In genomic region chrX:135522132-135522530, GRCh38 we compare ENCODE assay signal across 8 cellular contexts. TPM values are rescaled to one million over a fixed set of nuclear protein-coding genes. Genes with fewer than 3 reads are reported as not detected.
A peak's percentile ranks its signal among the peaks of the same experiment; 100 is the strongest.
DNase-seq lines count a peak whose midpoint lies in the region; ATAC-seq and TF ChIP-seq lines count a peak whose summit lies in the region.

No MANE protein-coding gene starts in this region.

- TF ChIP-seq CTCF in kidney epithelial cell (IDR thresholded peaks at IDR 0.05; ENCODE audit: insufficient read depth, low read length, poor library complexity, severe bottlenecking): no peak

- H3K9me3 ChIP-seq in thymus (ENCODE audit: control insufficient read depth): no peaks in the 10 kb centered on the region

- H3K4me1 Mint-ChIP-seq in activated T-cell treated with anti-CD3 and anti-CD28 coated beads, Interleukin-2, amount 50 U/mL, for 24 hours (ENCODE audit: low read depth): peaks cover 53% of the 10 kb centered on the region
- peaks cover 55% of the 10 kb centered on the region for H3K4me1 Mint-ChIP-seq in activated naive CD8-positive, alpha-beta T cell treated with anti-CD3 and anti-CD28 coated beads, Interleukin-2, amount 50 U/mL, for 24 hours

- H3K9me3 Mint-ChIP-seq in activated T-cell treated with anti-CD3 and anti-CD28 coated beads, Interleukin-2, amount 50 U/mL, for 24 hours: no peaks in the 10 kb centered on the region
- no peaks in the 10 kb centered on the region for H3K9me3 Mint-ChIP-seq in activated naive CD8-positive, alpha-beta T cell treated with anti-CD3 and anti-CD28 coated beads, Interleukin-2, amount 50 U/mL, for 24 hours

- peak overlapping the region; percentile 78 for H3K4me3 Mint-ChIP-seq in activated T-cell treated with anti-CD3 and anti-CD28 coated beads, Interleukin-2, amount 50 U/mL, for 24 hours
- H3K4me3 Mint-ChIP-seq in activated naive CD8-positive, alpha-beta T cell treated with anti-CD3 and anti-CD28 coated beads, Interleukin-2, amount 50 U/mL, for 24 hours: peak overlapping the region; percentile 92

- H3K4me1 ChIP-seq in thymus (ENCODE audit: control insufficient read depth, insufficient read depth, low read length): no peaks in the 10 kb centered on the region

- WGBS in thymus: under 1% methylated on average over 9 of the region's 9 CpGs

- H3K27me3 ChIP-seq in kidney epithelial cell (ENCODE audit: control insufficient read depth, insufficient read depth, low read length): no peaks in the 10 kb centered on the region
- no peaks in the 10 kb centered on the region for H3K27me3 ChIP-seq in thymus (ENCODE audit: control insufficient read depth, insufficient read depth)

- peak overlapping the region; percentile 87 for H3K27ac ChIP-seq in thymus (ENCODE audit: low read depth)

- H3K36me3 ChIP-seq in kidney epithelial cell (ENCODE audit: control insufficient read depth, insufficient read depth, low read length) (no peaks in the 10 kb centered on the region), thymus (ENCODE audit: control insufficient read depth, insufficient read depth) (no peaks in the 10 kb centered on the region)

- ATAC-seq in activated naive CD8-positive, alpha-beta T cell treated with anti-CD3 and anti-CD28 coated beads, Interleukin-2, amount 50 U/mL, for 24 hours: no peak
- ATAC-seq in GM18909 (IDR thresholded peaks at IDR 0.05; ENCODE audit: poor library complexity, unreplicated experiment): no peak
- ATAC-seq in HG03175 (IDR thresholded peaks at IDR 0.05; ENCODE audit: unreplicated experiment): no peak

- H3K27me3 Mint-ChIP-seq in activated T-cell treated with anti-CD3 and anti-CD28 coated beads, Interleukin-2, amount 50 U/mL, for 24 hours: peaks cover 18% of the 10 kb centered on the region
- H3K27me3 Mint-ChIP-seq in activated naive CD8-positive, alpha-beta T cell treated with anti-CD3 and anti-CD28 coated beads, Interleukin-2, amount 50 U/mL, for 24 hours: no peaks in the 10 kb centered on the region

- peaks cover 28% of the 10 kb centered on the region for H3K36me3 Mint-ChIP-seq in activated T-cell treated with anti-CD3 and anti-CD28 coated beads, Interleukin-2, amount 50 U/mL, for 24 hours (ENCODE audit: low read depth)
- peaks cover 17% of the 10 kb centered on the region for H3K36me3 Mint-ChIP-seq in activated naive CD8-positive, alpha-beta T cell treated with anti-CD3 and anti-CD28 coated beads, Interleukin-2, amount 50 U/mL, for 24 hours (ENCODE audit: low read depth)

- H3K4me3 ChIP-seq in kidney epithelial cell (ENCODE audit: low read depth, low read length) (peak overlapping the region; percentile 50), thymus (ENCODE audit: low read length) (peak overlapping the region; percentile 69)

- no peak for DNase-seq in activated T-cell treated with anti-CD3 and anti-CD28 coated beads, Interleukin-2, amount 50 U/mL, for 24 hours
- no peak for DNase-seq in activated T-cell treated with anti-CD3 and anti-CD28 coated beads, Interleukin-2, amount 50 U/mL, for 48 hours
- DNase-seq in activated naive CD8-positive, alpha-beta T cell treated with anti-CD3 and anti-CD28 coated beads, Interleukin-2, amount 50 U/mL, for 24 hours: no peak
- DNase-seq in kidney epithelial cell (ENCODE audit: low read depth): no peak
- DNase-seq in kidney tubule cell (ENCODE audit: low spot score): no peak

- peak overlapping the region; percentile 91 for H3K27ac Mint-ChIP-seq in activated T-cell treated with anti-CD3 and anti-CD28 coated beads, Interleukin-2, amount 50 U/mL, for 24 hours
- H3K27ac Mint-ChIP-seq in activated naive CD8-positive, alpha-beta T cell treated with anti-CD3 and anti-CD28 coated beads, Interleukin-2, amount 50 U/mL, for 24 hours: peak overlapping the region; percentile 99

RNA-seq across cellular contexts. Expression of gene INTS6L, which starts 1.7 kb away (rescaled TPM):
- 3.0 and 3.5 TPM in 2 replicates for total RNA-seq in kidney epithelial cell
- 49.1 TPM for polyA plus RNA-seq in thymus
